Comparison of ENCODE assay signal across 15 cellular contexts in genomic region chr3:194998948-194999347, GRCh38.
A peak's percentile ranks its signal among the peaks of the same experiment; 100 is the strongest.
DNase-seq lines count a peak whose midpoint lies in the region; ATAC-seq and TF ChIP-seq lines count a peak whose summit lies in the region.
"Had no signal": no experiment of that assay in that cellular context is flagged by ENCODE, and none has a peak within 500 bp of the region (broad histone marks: within the 10 kb centered on the region; RNA-seq: fewer than 3 reads in every experiment).

No MANE protein-coding gene starts in this region.

- CTCF ChIA-PET in WTC11 (lab: Charles Lee): interaction anchor here (0.8 to 1.4 kb wide), 2 partner anchors 14 to 312 kb away, joined by 3 to 5 read pairs; no protein-coding TSS in a partner anchor

- ATAC-seq in heart right ventricle (no peak), WTC11 (no peak), GM18858 (IDR thresholded peaks at IDR 0.05; ENCODE audit: unreplicated experiment) (no peak)
- ATAC-seq: HCT116 had no signal

- peak; percentile 36 for DNase-seq in right atrium auricular region (ENCODE audit: low spot score)
- DNase-seq in heart right ventricle: no peak
- peak; percentile 42 for DNase-seq in islet precursor cell
- DNase-seq in posterior vena cava (ENCODE audit: low spot score): peak; percentile 32
- no peak for DNase-seq in WTC11 (ENCODE audit: low spot score)
- DNase-seq in activated CD4-positive, alpha-beta T cell treated with anti-CD3 and anti-CD28 coated beads for 48 hours: no peak
- no peak for DNase-seq in NCI-H446 treated with DMSO at 0.1 percent for 48 hours (lab: John Stamatoyannopoulos, UW)
- DNase-seq: ACHN; CD4-positive, CD25-positive, alpha-beta regulatory T cell; DMS53; GF-D8; GM23248 had no signal

- no peaks in the 10 kb centered on the region for H3K36me3 Mint-ChIP-seq in WTC11
- H3K36me3 Mint-ChIP-seq: CD4-positive, CD25-positive, alpha-beta regulatory T cell had no signal

- H3K27ac ChIP-seq in right atrium auricular region (no peak overlapping the region), heart right ventricle (no peak overlapping the region)
- H3K27ac ChIP-seq: GM23248 had no signal

- H3K9me3 ChIP-seq in right atrium auricular region (no peaks in the 10 kb centered on the region), heart right ventricle (no peaks in the 10 kb centered on the region)
- H3K9me3 ChIP-seq: BLaER1 treated with 17β-estradiol and CSF1 and Interleukin-3, amounts not matched to agents 10 nM and 100 nM had no signal

- TF ChIP-seq CTCF in right atrium auricular region (IDR thresholded peaks at IDR 0.05) (no peak), heart right ventricle (IDR thresholded peaks at IDR 0.05) (no peak), WTC11 (IDR thresholded peaks at IDR 0.05) (no peak)

- no peaks in the 10 kb centered on the region for H3K9me3 Mint-ChIP-seq in WTC11

- WGBS in heart right ventricle, 2 donors: 83 to 87% methylated on average over 5 of the region's 5 CpGs

- H3K27me3 ChIP-seq in right atrium auricular region: no peaks in the 10 kb centered on the region
- H3K27me3 ChIP-seq in heart right ventricle: no peaks in the 10 kb centered on the region
- H3K27me3 ChIP-seq: BLaER1 treated with 17β-estradiol and CSF1 and Interleukin-3, amounts not matched to agents 10 nM and 100 nM had no signal

- no peaks in the 10 kb centered on the region for H3K27me3 Mint-ChIP-seq in WTC11 (ENCODE audit: low read depth)

- peaks cover 0 to 22% of the 10 kb centered on the region in 2 donors for H3K4me1 ChIP-seq in right atrium auricular region
- H3K4me1 ChIP-seq in heart right ventricle: peaks cover 2 to 24% (median 10%) of the 10 kb centered on the region in 9 donors

- H3K4me1 Mint-ChIP-seq in WTC11: peaks cover 24% of the 10 kb centered on the region

- intact Hi-C loops in heart right ventricle (cut with DNase I): loop anchor here in 1 of 10 donors (10.0 kb wide), 1 partner anchor 314 kb away; the partner anchor contains the start of gene FAM43A
- intact Hi-C loops in posterior vena cava (cut with DNase I): no loop called here

- H3K4me3 Mint-ChIP-seq in WTC11: no peak overlapping the region
- H3K4me3 Mint-ChIP-seq: CD4-positive, CD25-positive, alpha-beta regulatory T cell had no signal

- no peak overlapping the region for H3K27ac Mint-ChIP-seq in WTC11
- H3K27ac Mint-ChIP-seq: CD4-positive, CD25-positive, alpha-beta regulatory T cell had no signal

- POLR2A ChIA-PET in WTC11 (lab: Charles Lee): no interaction called here

- H3K36me3 ChIP-seq in right atrium auricular region: no peaks in the 10 kb centered on the region
- H3K36me3 ChIP-seq in heart right ventricle: no peaks in the 10 kb centered on the region
- H3K36me3 ChIP-seq: BLaER1 treated with 17β-estradiol and CSF1 and Interleukin-3, amounts not matched to agents 10 nM and 100 nM had no signal

- H3K4me3 ChIP-seq in right atrium auricular region: no peak overlapping the region
- H3K4me3 ChIP-seq in heart right ventricle: no peak overlapping the region
- H3K4me3 ChIP-seq: BLaER1 treated with 17β-estradiol and CSF1 and Interleukin-3, amounts not matched to agents 10 nM and 100 nM; GM23248 had no signal

TF ChIP-seq in WTC11, 78 proteins besides CTCF, POLR2A, EP300 and RAD21:
- TF ChIP-seq E2F4 (CRISPR knock-in tag; IDR thresholded peaks at IDR 0.05; ENCODE audit: borderline replicate concordance, low read depth): no peak
- TF ChIP-seq MXD4 (CRISPR knock-in tag; IDR thresholded peaks at IDR 0.05; ENCODE audit: borderline replicate concordance): no peak
- no peak for TF ChIP-seq TCF7 (CRISPR knock-in tag; IDR thresholded peaks at IDR 0.05; ENCODE audit: low read depth)
- no peak for TF ChIP-seq TP53 (CRISPR knock-in tag; IDR thresholded peaks at IDR 0.05)
- TF ChIP-seq FOXJ3 (CRISPR knock-in tag; IDR thresholded peaks at IDR 0.05; ENCODE audit: borderline replicate concordance): no peak
- no peak for TF ChIP-seq IRF2 (CRISPR knock-in tag; IDR thresholded peaks at IDR 0.05; ENCODE audit: borderline replicate concordance, low read depth)
- TF ChIP-seq NFE2L1 (CRISPR knock-in tag; IDR thresholded peaks at IDR 0.05): no peak
- TF ChIP-seq ARID4B (CRISPR knock-in tag; IDR thresholded peaks at IDR 0.05; ENCODE audit: borderline replicate concordance): no peak
- no peak for TF ChIP-seq PRRX2 (CRISPR knock-in tag; IDR thresholded peaks at IDR 0.05)
- no peak for TF ChIP-seq GABPB1 (CRISPR knock-in tag; IDR thresholded peaks at IDR 0.05)
- no peak for TF ChIP-seq ZNF219 (CRISPR knock-in tag; IDR thresholded peaks at IDR 0.05; ENCODE audit: borderline replicate concordance)
- TF ChIP-seq NR1H2 (CRISPR knock-in tag; IDR thresholded peaks at IDR 0.05): no peak
- TF ChIP-seq JAZF1 (CRISPR knock-in tag; IDR thresholded peaks at IDR 0.05): no peak
- no peak for TF ChIP-seq FOXK1 (CRISPR knock-in tag; IDR thresholded peaks at IDR 0.05)
- TF ChIP-seq, protein P1, sequence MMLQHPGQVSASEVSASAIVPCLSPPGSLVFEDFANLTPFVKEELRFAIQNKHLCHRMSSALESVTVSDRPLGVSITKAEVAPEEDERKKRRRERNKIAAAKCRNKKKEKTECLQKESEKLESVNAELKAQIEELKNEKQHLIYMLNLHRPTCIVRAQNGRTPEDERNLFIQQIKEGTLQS (CRISPR knock-in tag; conservative IDR thresholded peaks at IDR 0.05): no peak
- no peak for TF ChIP-seq SMAD4 (CRISPR knock-in tag; IDR thresholded peaks at IDR 0.05)

Comparison
In these comparisons a context has a peak if more than half of its experiments do, and no peak if none do; other contexts are left out.
1. DNase-seq: peak in right atrium auricular region (single experiment), islet precursor cell (single experiment) and posterior vena cava (single experiment); none in heart right ventricle (0 of 2), WTC11 (single experiment), activated CD4-positive, alpha-beta T cell treated with anti-CD3 and anti-CD28 coated beads for 48 hours (single experiment) and NCI-H446 treated with DMSO at 0.1 percent for 48 hours (single experiment).